8 cellular contexts compared by ENCODE assay signal in genomic region chr7:108497082-108497725, GRCh38. TPM values are rescaled to one million over a fixed set of nuclear protein-coding genes. Genes with fewer than 3 reads are reported as not detected.
A peak's percentile ranks its signal among the peaks of the same experiment; 100 is the strongest.
DNase-seq lines count a peak whose midpoint lies in the region; ATAC-seq and TF ChIP-seq lines count a peak whose summit lies in the region.

No MANE protein-coding gene starts in this region.

- H3K27me3 ChIP-seq in DOHH2 (ENCODE audit: control insufficient read depth, low read length) (no peaks in the 10 kb centered on the region), Loucy (ENCODE audit: insufficient read depth, low read length, poor library complexity, severe bottlenecking) (no peaks in the 10 kb centered on the region), RWPE2 (ENCODE audit: insufficient read depth, poor library complexity, severe bottlenecking) (no peaks in the 10 kb centered on the region)

- H3K4me2 ChIP-seq in DOHH2 (ENCODE audit: low read length) (peak overlapping the region; percentile 28; the same call in 1 of the 2 replicates), Loucy (ENCODE audit: low read depth, low read length, poor library complexity, severe bottlenecking) (no peak overlapping the region)

- H3K9me2 ChIP-seq in DOHH2 (replicated peaks; ENCODE audit: control insufficient read depth, low read length) (no peaks in the 10 kb centered on the region), Loucy (replicated peaks; ENCODE audit: low read depth, low read length) (no peaks in the 10 kb centered on the region)

- TF ChIP-seq CTCF in DOHH2 (IDR thresholded peaks at IDR 0.05; ENCODE audit: low read depth, low read length, poor library complexity, severe bottlenecking): peak; percentile 93
- peak; percentile 88 for TF ChIP-seq CTCF in Loucy (conservative IDR thresholded peaks at IDR 0.05; ENCODE audit: low read length)
- TF ChIP-seq CTCF in RWPE2 (IDR thresholded peaks at IDR 0.05; ENCODE audit: poor library complexity, severe bottlenecking): peak; percentile 93
- peak; percentile 79 for TF ChIP-seq CTCF in astrocyte of the cerebellum (IDR thresholded peaks at IDR 0.05; ENCODE audit: low read depth, low read length, missing control alignments)

- peak; percentile 80 for ATAC-seq in GM21723 (IDR thresholded peaks at IDR 0.05; ENCODE audit: unreplicated experiment)
- peak; percentile 38; the same call in 1 of the 3 replicates for ATAC-seq in RWPE2 (ENCODE audit: low read depth)

- H3K9me3 ChIP-seq in DOHH2 (ENCODE audit: control insufficient read depth, insufficient read depth, low read length) (no peaks in the 10 kb centered on the region), Loucy (ENCODE audit: insufficient read depth, low read depth, low read length) (no peaks in the 10 kb centered on the region), RWPE2 (ENCODE audit: severe bottlenecking) (no peaks in the 10 kb centered on the region)

- no peak overlapping the region for H3K4me3 ChIP-seq in DOHH2 (ENCODE audit: low read length)
- no peak overlapping the region for H3K4me3 ChIP-seq in Loucy (ENCODE audit: low read length, poor library complexity, severe bottlenecking)
- H3K4me3 ChIP-seq in RWPE2 (ENCODE audit: severe bottlenecking): no peak overlapping the region
- no peak overlapping the region for H3K4me3 ChIP-seq in astrocyte of the cerebellum (ENCODE audit: low read depth, low read length)

- H3K27ac ChIP-seq in DOHH2 (ENCODE audit: low read depth, low read length) (no peak overlapping the region), RWPE2 (ENCODE audit: poor library complexity, severe bottlenecking) (no peak overlapping the region)

- H2AFZ ChIP-seq in Loucy (ENCODE audit: low read length): no peak overlapping the region

- H4K20me1 ChIP-seq in DOHH2 (ENCODE audit: control insufficient read depth, insufficient read depth, low read depth, low read length) (no peaks in the 10 kb centered on the region), Loucy (ENCODE audit: insufficient read depth, low read length, poor library complexity, severe bottlenecking) (no peaks in the 10 kb centered on the region)

- H3K4me1 ChIP-seq in DOHH2 (ENCODE audit: control insufficient read depth, low read length): peaks cover 23% of the 10 kb centered on the region
- no peaks in the 10 kb centered on the region for H3K4me1 ChIP-seq in Loucy (ENCODE audit: insufficient read depth, low read length, poor library complexity, severe bottlenecking)
- no peaks in the 10 kb centered on the region for H3K4me1 ChIP-seq in RWPE2 (ENCODE audit: insufficient read depth, poor library complexity, severe bottlenecking)

- no peaks in the 10 kb centered on the region for H3F3A ChIP-seq in DOHH2 (ENCODE audit: control insufficient read depth, insufficient read depth)
- no peaks in the 10 kb centered on the region for H3F3A ChIP-seq in Loucy (ENCODE audit: low read depth)

- peaks cover 35% of the 10 kb centered on the region for H3K36me3 ChIP-seq in DOHH2 (ENCODE audit: control insufficient read depth, low read length)
- H3K36me3 ChIP-seq in Loucy (ENCODE audit: insufficient read depth, low read length): peaks cover 36% of the 10 kb centered on the region; the same call in 1 of the 2 replicates
- peaks cover 41% of the 10 kb centered on the region for H3K36me3 ChIP-seq in RWPE2 (ENCODE audit: low read depth)

- H3K79me2 ChIP-seq in DOHH2 (ENCODE audit: control insufficient read depth, low read length) (no peaks in the 10 kb centered on the region), Loucy (ENCODE audit: insufficient read depth, low read length) (no peaks in the 10 kb centered on the region)

- no peak overlapping the region for H3K9ac ChIP-seq in Loucy (ENCODE audit: low read depth, low read length, poor library complexity, severe bottlenecking)

- in situ Hi-C loops in astrocyte of the cerebellum (cut with HindIII; ENCODE audit: low sequenced_read_pairs): loop anchor here (25.0 kb wide), 1 partner anchor 310 kb away; no protein-coding TSS in a partner anchor

- DNase-seq in RWPE2 (ENCODE audit: low spot score) (no peak), astrocyte of the cerebellum (ENCODE audit: low read depth) (peak; percentile 32), iPS-NIHi7 (ENCODE audit: extremely low spot score) (peak; percentile 49), ureter (ENCODE audit: low spot score) (no peak)
- peak; percentile 15 for DNase-seq in stimulated activated CD4-positive, alpha-beta T cell treated with anti-CD3 and anti-CD28 coated beads, Interleukin-1b, Interleukin-23, amount 100 ng/mL, for 48 hours

RNA-seq across cellular contexts. Expression of gene PNPLA8, which starts 28.7 kb away (rescaled TPM):
- total RNA-seq in ureter: 32.0 TPM

RNA-seq across cellular contexts. Expression of gene NRCAM, which starts 41.0 kb away (rescaled TPM):
- 3.6 TPM for total RNA-seq in ureter

Comparison
In these comparisons a context has a peak if more than half of its experiments do, and no peak if none do; other contexts are left out.
1. DNase-seq: peak in astrocyte of the cerebellum (single experiment), iPS-NIHi7 (single experiment) and stimulated activated CD4-positive, alpha-beta T cell treated with anti-CD3 and anti-CD28 coated beads, Interleukin-1b, Interleukin-23, amount 100 ng/mL, for 48 hours (single experiment); none in RWPE2 (single experiment) and ureter (single experiment).
2. Peak in every context shown above with its lines, with median percentiles within 50 percentile points of each other: CTCF ChIP-seq.